In genomic region chr16:27237229-27238015, GRCh38 we compare ENCODE assay signal across 9 cellular contexts. TPM values are rescaled to one million over a fixed set of nuclear protein-coding genes. Genes with fewer than 3 reads are reported as not detected.
DNase-seq lines count a peak whose midpoint lies in the region; ATAC-seq and TF ChIP-seq lines count a peak whose summit lies in the region.
"Had no signal": no experiment of that assay in that cellular context is flagged by ENCODE, and none has a peak within 500 bp of the region (broad histone marks: within the 10 kb centered on the region; RNA-seq: fewer than 3 reads in every experiment).

No MANE protein-coding gene starts in this region.

- intact Hi-C loops in activated CD4-positive, alpha-beta memory T cell treated with anti-CD3 and anti-CD28 coated beads for 36 hours (cut with micrococcal nuclease), result loop anchor here (1.0 kb wide), 4 partner anchors 9 to 165 kb away; partner anchors contain the start of gene IL21R
- intact Hi-C loops in gastrocnemius medialis (cut with DNase I; ENCODE audit: low total_unique reads), result loop anchor here (5.0 kb wide), 1 partner anchor 80 kb away; no protein-coding TSS in a partner anchor

- H3K9me3 ChIP-seq in effector memory CD4-positive, alpha-beta T cell (ENCODE audit: control insufficient read depth, low read length), result no peaks in the 10 kb centered on the region
- no peaks in the 10 kb centered on the region for H3K9me3 ChIP-seq in gastrocnemius medialis

- H3K4me3 Mint-ChIP-seq in activated CD4-positive, alpha-beta memory T cell treated with anti-CD3 and anti-CD28 coated beads for 36 hours, result peak overlapping the region; percentile 68

- no peaks in the 10 kb centered on the region for H3K9me3 Mint-ChIP-seq in activated CD4-positive, alpha-beta memory T cell treated with anti-CD3 and anti-CD28 coated beads for 36 hours

- peak overlapping the region; percentile 99 for H3K27ac Mint-ChIP-seq in activated CD4-positive, alpha-beta memory T cell treated with anti-CD3 and anti-CD28 coated beads for 36 hours

- no peaks in the 10 kb centered on the region for H3K27me3 ChIP-seq in effector memory CD4-positive, alpha-beta T cell (replicated peaks; ENCODE audit: control insufficient read depth, insufficient read depth, low read length, poor library complexity, severe bottlenecking)
- no peaks in the 10 kb centered on the region for H3K27me3 ChIP-seq in gastrocnemius medialis

- TF ChIP-seq CTCF in gastrocnemius medialis (IDR thresholded peaks at IDR 0.05 in 4 of 5, conservative IDR thresholded peaks at IDR 0.05 in 1 of 5), result no peak

- CTCF ChIA-PET in activated CD4-positive, alpha-beta memory T cell treated with anti-CD3 and anti-CD28 coated beads for 36 hours (lab: Charles Lee), result interaction anchor here (0.7 to 5.3 kb wide), 11 partner anchors 8 to 1240 kb away, joined by 3 to 113 read pairs (median 4); no protein-coding TSS in a partner anchor

- H3K27me3 Mint-ChIP-seq in activated CD4-positive, alpha-beta memory T cell treated with anti-CD3 and anti-CD28 coated beads for 36 hours, result no peaks in the 10 kb centered on the region

- peaks cover 62% of the 10 kb centered on the region for H3K4me1 ChIP-seq in effector memory CD4-positive, alpha-beta T cell (ENCODE audit: control insufficient read depth, insufficient read depth, low read length, poor library complexity, severe bottlenecking)
- peaks cover 5 to 22% of the 10 kb centered on the region in 2 donors for H3K4me1 ChIP-seq in gastrocnemius medialis

- DNase-seq in AML-193 (lab: John Stamatoyannopoulos, UW) (peak; percentile 70 to 77), gastrocnemius medialis (no peak), SIG-M5 treated with dmso at 0.1 percent for 504 hours (lab: John Stamatoyannopoulos, UW; ENCODE audit: unreplicated experiment) (no peak), occipital lobe (lab: John Stamatoyannopoulos, UW) (no peak)
- DNase-seq in activated CD4-positive, alpha-beta memory T cell treated with anti-CD3 and anti-CD28 coated beads for 36 hours, result peak; percentile 89
- peak; percentile 50 to 61 (median 56) for DNase-seq in effector memory CD4-positive, alpha-beta T cell

- H3K27ac ChIP-seq in effector memory CD4-positive, alpha-beta T cell (ENCODE audit: insufficient read depth, low read length, poor library complexity, severe bottlenecking), result peak overlapping the region; percentile 89
- H3K27ac ChIP-seq in gastrocnemius medialis, result peak overlapping the region; percentile 18 to 68 (median 48)
- H3K27ac ChIP-seq: epithelial cell of prostate had no signal

- ATAC-seq in GM19452 (IDR thresholded peaks at IDR 0.05; ENCODE audit: unreplicated experiment) (peak; percentile 79), HG03571 (IDR thresholded peaks at IDR 0.05; ENCODE audit: unreplicated experiment) (peak; percentile 71), gastrocnemius medialis (no peak)

- POLR2A ChIA-PET in activated CD4-positive, alpha-beta memory T cell treated with anti-CD3 and anti-CD28 coated beads for 36 hours (lab: Charles Lee), result interaction anchor here (0.8 to 7.7 kb wide), 14 partner anchors 8 to 169 kb away, joined by 3 to 123 read pairs (median 6); partner anchors contain the start of genes IL21R, KDM8 and NSMCE1

- H3K4me1 Mint-ChIP-seq in activated CD4-positive, alpha-beta memory T cell treated with anti-CD3 and anti-CD28 coated beads for 36 hours (ENCODE audit: low read depth), result peaks cover 78% of the 10 kb centered on the region

- TF ChIP-seq POLR2A in gastrocnemius medialis (IDR thresholded peaks at IDR 0.05), result peak in 1 of 2 donors; percentile 8

- H3K36me3 ChIP-seq in effector memory CD4-positive, alpha-beta T cell (ENCODE audit: control insufficient read depth, insufficient read depth, low read length), result no peaks in the 10 kb centered on the region
- H3K36me3 ChIP-seq in gastrocnemius medialis, result peaks cover 0 to 4% of the 10 kb centered on the region in 2 donors

- in situ Hi-C loops in gastrocnemius medialis (cut with MboI; ENCODE audit: low sequenced_read_pairs in 4 of 4), result loop anchor here in 1 of 4 donors (25.0 kb wide), 1 partner anchor 125 kb away; no protein-coding TSS in a partner anchor

- peaks cover 25% of the 10 kb centered on the region for H3K36me3 Mint-ChIP-seq in activated CD4-positive, alpha-beta memory T cell treated with anti-CD3 and anti-CD28 coated beads for 36 hours

- H3K4me3 ChIP-seq in effector memory CD4-positive, alpha-beta T cell (ENCODE audit: insufficient read depth, low read depth, low read length, poor library complexity, severe bottlenecking), result peak overlapping the region; percentile 13
- no peak overlapping the region for H3K4me3 ChIP-seq in gastrocnemius medialis

RNA-seq across cellular contexts. Expression of gene NSMCE1, which starts 31.1 kb away (rescaled TPM):
- 100 to 1,000 TPM; 120 to 121 TPM for total RNA-seq in activated CD4-positive, alpha-beta memory T cell treated with anti-CD3 and anti-CD28 coated beads for 36 hours
- 10 to 100 TPM; 20.2 to 29.1 (median 22.0) TPM for total RNA-seq in gastrocnemius medialis
- 26.4 TPM for total RNA-seq in occipital lobe

RNA-seq across cellular contexts. Expression of gene KDM8, which starts 34.1 kb away (rescaled TPM):
- 1 to 10 TPM; 8.7 to 9.7 TPM for total RNA-seq in activated CD4-positive, alpha-beta memory T cell treated with anti-CD3 and anti-CD28 coated beads for 36 hours
- total RNA-seq in gastrocnemius medialis (1 to 10 TPM; 3.2 to 6.3 (median 5.1) TPM), occipital lobe (1.9 TPM)

Comparison
In these comparisons a context has a peak if more than half of its experiments do, and no peak if none do; other contexts are left out.
1. DNase-seq: peak in AML-193 (2 of 2), activated CD4-positive, alpha-beta memory T cell treated with anti-CD3 and anti-CD28 coated beads for 36 hours (single experiment) and effector memory CD4-positive, alpha-beta T cell (3 of 3); none in gastrocnemius medialis (0 of 2), SIG-M5 treated with dmso at 0.1 percent for 504 hours (single experiment) and occipital lobe (single experiment).
2. ATAC-seq: peak in GM19452 (single experiment) and HG03571 (single experiment); none in gastrocnemius medialis (0 of 2).